Comparison of ENCODE assay signal across 23 cellular contexts in the genomic region with DNA sequence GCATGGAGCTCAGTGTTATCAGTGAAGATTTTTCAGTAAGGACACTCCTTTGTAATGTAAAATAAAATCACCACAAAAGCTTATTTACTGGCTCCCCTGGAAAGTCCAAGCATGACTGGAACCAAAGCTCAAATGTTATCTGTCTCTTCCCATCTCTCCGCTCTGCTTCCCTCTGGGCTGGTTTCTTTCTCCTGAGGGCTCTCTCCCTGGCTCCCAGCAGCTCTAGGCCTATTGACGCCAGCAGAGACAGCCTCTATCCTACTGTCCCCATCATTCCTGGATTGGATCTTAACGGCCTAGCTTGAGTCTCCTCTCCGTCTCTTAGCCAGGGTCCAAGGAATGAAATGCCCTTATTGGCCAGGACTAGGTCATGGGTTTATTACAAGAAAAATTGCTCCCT.
"Had no signal": no experiment of that assay in that cellular context is flagged by ENCODE, and none has a peak within 500 bp of the region (broad histone marks: within the 10 kb centered on the region; RNA-seq: fewer than 3 reads in every experiment).

No MANE protein-coding gene starts in this region.

- H3K27me3 Mint-ChIP-seq: activated CD4-positive, alpha-beta memory T cell treated with anti-CD3 and anti-CD28 coated beads, Interleukin-2, amount 10 ng/mL, durations not matched to agents 7 days and 5 days; activated T-cell treated with anti-CD3 and anti-CD28 coated beads, Interleukin-2, amount 50 U/mL, for 24 hours had no signal

- H3K27ac Mint-ChIP-seq: activated CD4-positive, alpha-beta memory T cell treated with anti-CD3 and anti-CD28 coated beads, Interleukin-2, amount 10 ng/mL, durations not matched to agents 7 days and 5 days; activated CD4-positive, alpha-beta T cell treated with anti-CD3 and anti-CD28 coated beads, Interleukin-2, amount 10 ng/mL, durations not matched to agents 7 days and 5 days; activated T-cell treated with anti-CD3 and anti-CD28 coated beads, Interleukin-2, amount 50 U/mL, for 24 hours; endodermal cell had no signal

- H3K9me3 ChIP-seq: left lung, lower lobe of right lung, mucosa of descending colon, suprapubic skin, tibial artery, upper lobe of right lung had no signal

- H3K4me1 Mint-ChIP-seq: activated CD4-positive, alpha-beta memory T cell treated with anti-CD3 and anti-CD28 coated beads, Interleukin-2, amount 10 ng/mL, durations not matched to agents 7 days and 5 days; activated CD4-positive, alpha-beta T cell treated with anti-CD3 and anti-CD28 coated beads, Interleukin-2, amount 10 ng/mL, durations not matched to agents 7 days and 5 days had no signal

- H3K4me1 ChIP-seq: left lung, lower lobe of right lung, tibial artery, upper lobe of right lung had no signal

- DNase-seq: activated CD4-positive, alpha-beta memory T cell treated with anti-CD3 and anti-CD28 coated beads, Interleukin-2, amount 10 ng/mL, durations not matched to agents 7 days and 5 days; activated CD4-positive, alpha-beta T cell treated with anti-CD3 and anti-CD28 coated beads for 1 hour; activated CD4-positive, alpha-beta T cell treated with anti-CD3 and anti-CD28 coated beads, Interleukin-2, amount 10 ng/mL, durations not matched to agents 7 days and 5 days; activated CD8-positive, alpha-beta memory T cell treated with anti-CD3 and anti-CD28 coated beads, Interleukin-2, amount 50 U/mL, for 48 hours; activated gamma-delta T cell; activated naive CD4-positive, alpha-beta T cell treated with anti-CD3 and anti-CD28 coated beads, Interleukin-2, amount 50 U/mL, for 16 hours; activated T-cell treated with anti-CD3 and anti-CD28 coated beads, Interleukin-2, amount 50 U/mL, for 24 hours; amniotic stem cell; caudate nucleus; endodermal cell; left lung; lower lobe of right lung; mucosa of descending colon; posterior cingulate gyrus; right cardiac atrium; stimulated activated CD4-positive, alpha-beta T cell treated with anti-CD3 and anti-CD28 coated beads, Interleukin-15, amount 100 ng/mL, for 24 hours; stimulated activated CD4-positive, alpha-beta T cell treated with anti-CD3 and anti-CD28 coated beads, Interleukin-2, amount 100 ng/mL, for 24 hours; stimulated activated naive CD4-positive, alpha-beta T cell; T1000; tibial artery; upper lobe of right lung had no signal

- H3K9me3 Mint-ChIP-seq: activated CD4-positive, alpha-beta T cell treated with anti-CD3 and anti-CD28 coated beads, Interleukin-2, amount 10 ng/mL, durations not matched to agents 7 days and 5 days; activated T-cell treated with anti-CD3 and anti-CD28 coated beads, Interleukin-2, amount 50 U/mL, for 24 hours; endodermal cell; natural killer cell treated with Interleukin-12 subunit alpha and Interleukin-12 subunit beta and Interleukin-15 and Interleukin-18, amount 100 ng/mL, for 72 hours had no signal

- ATAC-seq: lower lobe of right lung, mucosa of descending colon, right cardiac atrium had no signal

- H3K4me3 ChIP-seq: left lung, lower lobe of right lung, mucosa of descending colon, suprapubic skin, tibial artery, upper lobe of right lung had no signal

- H3K36me3 ChIP-seq: left lung, lower lobe of right lung, suprapubic skin, tibial artery, upper lobe of right lung had no signal

- H3K4me3 Mint-ChIP-seq: activated CD4-positive, alpha-beta memory T cell treated with anti-CD3 and anti-CD28 coated beads, Interleukin-2, amount 10 ng/mL, durations not matched to agents 7 days and 5 days; activated CD4-positive, alpha-beta T cell treated with anti-CD3 and anti-CD28 coated beads, Interleukin-2, amount 10 ng/mL, durations not matched to agents 7 days and 5 days; activated T-cell treated with anti-CD3 and anti-CD28 coated beads, Interleukin-2, amount 50 U/mL, for 24 hours; endodermal cell; natural killer cell treated with Interleukin-12 subunit alpha and Interleukin-12 subunit beta and Interleukin-15 and Interleukin-18, amount 100 ng/mL, for 72 hours had no signal

- H3K27ac ChIP-seq: left lung, lower lobe of right lung, suprapubic skin, tibial artery, upper lobe of right lung had no signal

- H3K36me3 Mint-ChIP-seq: natural killer cell treated with Interleukin-12 subunit alpha and Interleukin-12 subunit beta and Interleukin-15 and Interleukin-18, amount 100 ng/mL, for 72 hours had no signal

- H3K27me3 ChIP-seq: left lung, suprapubic skin, tibial artery, upper lobe of right lung had no signal
